8 cellular contexts compared by ENCODE assay signal in genomic region chr20:63741354-63741675, GRCh38. TPM values are rescaled to one million over a fixed set of nuclear protein-coding genes. Genes with fewer than 3 reads are reported as not detected.
DNase-seq lines count a peak whose midpoint lies in the region; ATAC-seq and TF ChIP-seq lines count a peak whose summit lies in the region.

No MANE protein-coding gene starts in this region.

- H3K9me3 Mint-ChIP-seq in MCF 10A (ENCODE audit: unreplicated experiment), result no peaks in the 10 kb centered on the region

- peak overlapping the region; percentile 91 for H3K9ac ChIP-seq in mesendoderm (ENCODE audit: low read length)

- TF ChIP-seq CTCF in cardiac muscle cell (IDR thresholded peaks at IDR 0.05; ENCODE audit: low read depth, low read length) (no peak), MCF 10A (IDR thresholded peaks at IDR 0.05; ENCODE audit: unreplicated experiment) (no peak)

- DNase-seq in cardiac muscle cell (ENCODE audit: low read depth in 1 of 2, low spot score in 1 of 2) (no peak), cardiac septum (ENCODE audit: low spot score) (no peak), MCF 10A (ENCODE audit: unreplicated experiment) (no peak), mesendoderm (no peak), globus pallidus (ENCODE audit: low spot score) (no peak), NCI-H2171 treated with DMSO at 0.1 percent for 48 hours (lab: John Stamatoyannopoulos, UW) (no peak)

- no peaks in the 10 kb centered on the region for H3K79me1 ChIP-seq in mesendoderm (ENCODE audit: low read length)

- peak overlapping the region; percentile 27 for H3K27ac Mint-ChIP-seq in MCF 10A (ENCODE audit: low read depth, unreplicated experiment)

- peak overlapping the region; percentile 24 for H3K23ac ChIP-seq in mesendoderm (ENCODE audit: low read length)

- H3K4me1 ChIP-seq in cardiac muscle cell (ENCODE audit: low read depth) (peaks cover 19% of the 10 kb centered on the region), mesendoderm (ENCODE audit: control insufficient read depth, low read depth, low read length) (no peaks in the 10 kb centered on the region), urinary bladder (ENCODE audit: insufficient read depth) (no peaks in the 10 kb centered on the region)

- H3K27ac ChIP-seq in cardiac muscle cell, result peak overlapping the region; percentile 64
- peak overlapping the region; percentile 90 for H3K27ac ChIP-seq in mesendoderm (ENCODE audit: low read depth, low read length)
- peak overlapping the region; percentile 94 for H3K27ac ChIP-seq in urinary bladder (ENCODE audit: low read depth)

- no peak overlapping the region for H2AK5ac ChIP-seq in mesendoderm (ENCODE audit: low read length)

- H4K5ac ChIP-seq in mesendoderm (ENCODE audit: low read length), result no peak overlapping the region

- H2BK5ac ChIP-seq in mesendoderm (ENCODE audit: low read length), result no peak overlapping the region

- peak overlapping the region; percentile 78 for H3K4me2 ChIP-seq in mesendoderm (ENCODE audit: low read length)

- CTCF ChIA-PET in MCF 10A (lab: Yijun Ruan, JAX), result interaction anchor here (0.5 to 1.8 kb wide), 11 partner anchors 21 to 247 kb away, joined by 3 to 9 read pairs (median 4); partner anchors contain the start of genes ARFRP1, PRPF6, PTK6 and ZGPAT

- H3K79me2 ChIP-seq in mesendoderm (ENCODE audit: control insufficient read depth, insufficient read depth, low read length), result no peaks in the 10 kb centered on the region

- H3K27me3 Mint-ChIP-seq in MCF 10A (ENCODE audit: insufficient read depth, unreplicated experiment), result no peaks in the 10 kb centered on the region

- no peaks in the 10 kb centered on the region for H3K9me3 ChIP-seq in cardiac muscle cell (ENCODE audit: low read depth)

- no peaks in the 10 kb centered on the region for H3K27me3 ChIP-seq in cardiac muscle cell
- H3K27me3 ChIP-seq in mesendoderm (ENCODE audit: insufficient read depth, low read length, poor library complexity), result no peaks in the 10 kb centered on the region

- ATAC-seq in GM21381 (IDR thresholded peaks at IDR 0.05; ENCODE audit: unreplicated experiment), result no peak

- POLR2A ChIA-PET in MCF 10A (lab: Yijun Ruan, JAX), result interaction anchor here (0.8 to 3.6 kb wide), 28 partner anchors 9 to 240 kb away, joined by 3 to 79 read pairs (median 7); partner anchors contain the start of genes ARFRP1, DNAJC5, GMEB2 and PPDPF

- H3K56ac ChIP-seq in mesendoderm (ENCODE audit: low read length), result peak overlapping the region; percentile 91

- no TSS peak for BruUV-seq in MCF 10A (replicated peaks; lab: Mats Ljungman, UMichigan)

- H3K4me1 Mint-ChIP-seq in MCF 10A (ENCODE audit: insufficient read depth, unreplicated experiment), result no peaks in the 10 kb centered on the region

- no CpG with 5 or more reads among the region's 6 CpGs for WGBS in mesendoderm (ENCODE audit: extremely low coverage, insufficient coverage, low lambda C conversion rate)
- 30% methylated on average over 6 of the region's 6 CpGs for WGBS in urinary bladder

- H3K4me3 Mint-ChIP-seq in MCF 10A (ENCODE audit: unreplicated experiment), result peak overlapping the region; percentile 74

- no peak overlapping the region for H3K18ac ChIP-seq in mesendoderm (ENCODE audit: low read length)

- no peak overlapping the region for H2BK120ac ChIP-seq in mesendoderm (ENCODE audit: low read depth, low read length)

- no peak overlapping the region for H4K8ac ChIP-seq in mesendoderm (ENCODE audit: low read depth, low read length)

- H2BK15ac ChIP-seq in mesendoderm (replicated peaks; ENCODE audit: low read depth), result no peak overlapping the region

- H3K36me3 Mint-ChIP-seq in MCF 10A (ENCODE audit: insufficient read depth, unreplicated experiment), result peaks cover 31% of the 10 kb centered on the region

- H3K4ac ChIP-seq in mesendoderm (ENCODE audit: low read depth, low read length), result no peak overlapping the region

- H3K4me3 ChIP-seq in cardiac muscle cell, result peak overlapping the region; percentile 67
- H3K4me3 ChIP-seq in mesendoderm (ENCODE audit: low read length), result no peak overlapping the region
- H3K4me3 ChIP-seq in urinary bladder (ENCODE audit: low read depth, low read length), result no peak overlapping the region

- intact Hi-C loops in cardiac septum (cut with DNase I) (loop anchor here (5.0 kb wide), 1 partner anchor 114 kb away; the partner anchor contains the start of gene GMEB2), MCF 10A (cut with micrococcal nuclease) (no loop called here)

- peaks cover 30% of the 10 kb centered on the region for H3K36me3 ChIP-seq in cardiac muscle cell
- no peaks in the 10 kb centered on the region for H3K36me3 ChIP-seq in mesendoderm (ENCODE audit: control insufficient read depth, insufficient read depth, low read length)
- peaks cover 1% of the 10 kb centered on the region for H3K36me3 ChIP-seq in urinary bladder (ENCODE audit: insufficient read depth)

RNA-seq across cellular contexts. Expression of gene SLC2A4RG, which starts 1.7 kb away (rescaled TPM):
- total RNA-seq in cardiac muscle cell, result 79.2 and 177 TPM in 2 replicates
- 46.6 and 58.0 TPM in 2 replicates for polyA plus RNA-seq in cardiac muscle cell
- 67.8 TPM for total RNA-seq in cardiac septum
- total RNA-seq in MCF 10A (2022), result 85.0 and 105 TPM in 2 replicates
- polyA plus RNA-seq in mesendoderm (2013, experiment 1 of 2), result 23.0 TPM
- 23.0 TPM for polyA plus RNA-seq in mesendoderm (2013, experiment 2 of 2)
- total RNA-seq in urinary bladder, result 8.6 TPM
- 106 TPM for polyA plus RNA-seq in urinary bladder

RNA-seq across cellular contexts. Expression of gene LIME1, which starts 4.9 kb away (rescaled TPM):
- total RNA-seq in cardiac muscle cell (10.1 and 19.2 TPM in 2 replicates), cardiac septum (5.0 TPM), MCF 10A (2022) (10.1 and 16.0 TPM in 2 replicates), urinary bladder (1.1 TPM)
- polyA plus RNA-seq in cardiac muscle cell (7.0 and 17.4 TPM in 2 replicates), urinary bladder (7.9 TPM)
- polyA plus RNA-seq in mesendoderm (2013, experiment 1 of 2), result 1.0 TPM
- polyA plus RNA-seq in mesendoderm (2013, experiment 2 of 2), result 1.1 TPM

RNA-seq across cellular contexts. Expression of gene ZGPAT, which starts 33.5 kb away (rescaled TPM):
- total RNA-seq in cardiac muscle cell (36.3 and 48.8 TPM in 2 replicates), cardiac septum (16.7 TPM), MCF 10A (2022) (19.5 and 22.2 TPM in 2 replicates), urinary bladder (11.0 TPM)
- polyA plus RNA-seq in cardiac muscle cell (30.0 and 37.5 TPM in 2 replicates), urinary bladder (30.7 TPM)
- polyA plus RNA-seq in mesendoderm (2013, experiment 1 of 2), result 12.3 TPM
- 12.2 TPM for polyA plus RNA-seq in mesendoderm (2013, experiment 2 of 2)

RNA-seq across cellular contexts. Expression of gene ARFRP1, which starts 33.5 kb away (rescaled TPM):
- total RNA-seq in cardiac muscle cell (46.1 and 61.3 TPM in 2 replicates), cardiac septum (40.3 TPM), MCF 10A (2022) (60.1 and 65.4 TPM in 2 replicates), urinary bladder (17.9 TPM)
- polyA plus RNA-seq in cardiac muscle cell (75.0 and 85.1 TPM in 2 replicates), urinary bladder (40.8 TPM)
- polyA plus RNA-seq in mesendoderm (2013, experiment 1 of 2), result 6.7 TPM
- 7.2 TPM for polyA plus RNA-seq in mesendoderm (2013, experiment 2 of 2)

RNA-seq across cellular contexts. Expression of gene TNFRSF6B, which starts 44.9 kb away (rescaled TPM):
- total RNA-seq in cardiac muscle cell (9.5 and 10.3 TPM in 2 replicates), cardiac septum (not detected), MCF 10A (2022) (12.3 and 24.4 TPM in 2 replicates), urinary bladder (0.42 TPM)
- polyA plus RNA-seq in cardiac muscle cell (3.3 and 4.9 TPM in 2 replicates), urinary bladder (35.6 TPM)
- 0.69 TPM for polyA plus RNA-seq in mesendoderm (2013, experiment 1 of 2)
- 0.43 TPM for polyA plus RNA-seq in mesendoderm (2013, experiment 2 of 2)
